ENCODE assay signal across 9 cellular contexts in the genomic region with DNA sequence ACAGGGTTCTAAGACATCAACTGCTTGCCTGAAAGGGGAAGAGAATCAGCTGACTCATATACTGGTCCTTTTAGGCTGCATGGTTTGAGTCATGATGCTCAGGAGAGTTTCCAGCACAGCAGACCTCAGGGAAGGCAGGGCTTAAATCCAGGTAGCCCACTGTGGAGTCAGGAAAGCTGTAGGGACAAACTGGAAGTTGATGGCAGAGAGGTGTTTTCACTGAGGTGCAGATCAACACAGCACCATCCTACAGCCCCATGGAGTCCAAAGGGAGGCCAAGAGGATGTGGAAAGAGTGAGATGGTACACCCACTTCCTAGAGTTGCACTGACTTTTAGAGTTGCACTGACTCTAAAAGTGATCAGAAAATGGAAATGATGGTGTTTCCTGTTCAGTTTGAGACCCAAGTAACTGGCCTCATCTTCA.
DNase-seq lines count a peak whose midpoint lies in the region; ATAC-seq and TF ChIP-seq lines count a peak whose summit lies in the region.
"Had no signal": no experiment of that assay in that cellular context is flagged by ENCODE, and none has a peak within 500 bp of the region (broad histone marks: within the 10 kb centered on the region; RNA-seq: fewer than 3 reads in every experiment).

No MANE protein-coding gene starts in this region.

- no peaks in the 10 kb centered on the region for H3K9me3 ChIP-seq in skeletal muscle satellite cell (replicated peaks; ENCODE audit: low read length)
- H3K9me3 ChIP-seq in thyroid gland, result no peaks in the 10 kb centered on the region
- H3K9me3 ChIP-seq: body of pancreas had no signal

- H3K9me3 Mint-ChIP-seq in activated B cell treated with CpG ODN at 0.5 μM for 24 hours, result no peaks in the 10 kb centered on the region

- H3K27ac Mint-ChIP-seq in activated B cell treated with CpG ODN at 0.5 μM for 24 hours, result peak overlapping the region; percentile 76

- H3K27ac ChIP-seq in thyroid gland, result no peak overlapping the region
- H3K27ac ChIP-seq: body of pancreas had no signal

- H3K4me1 ChIP-seq in skeletal muscle satellite cell (ENCODE audit: control insufficient read depth, insufficient read depth, low read length) (peaks cover 68% of the 10 kb centered on the region), thyroid gland (no peaks in the 10 kb centered on the region)
- H3K4me1 ChIP-seq: body of pancreas had no signal

- TF ChIP-seq CTCF in activated B cell treated with CpG ODN at 0.5 μM for 24 hours (IDR thresholded peaks at IDR 0.05) (no peak), thyroid gland (IDR thresholded peaks at IDR 0.05) (no peak)

- H3K36me3 Mint-ChIP-seq in activated B cell treated with CpG ODN at 0.5 μM for 24 hours (ENCODE audit: low read depth), result no peaks in the 10 kb centered on the region

- H3K27me3 Mint-ChIP-seq in activated B cell treated with CpG ODN at 0.5 μM for 24 hours, result no peaks in the 10 kb centered on the region

- ATAC-seq in GM18519 (IDR thresholded peaks at IDR 0.05; ENCODE audit: low FRiP score, unreplicated experiment) (peak; percentile 61), HG02798 (IDR thresholded peaks at IDR 0.05; ENCODE audit: poor library complexity, unreplicated experiment) (peak; percentile 62), activated B cell treated with CpG ODN at 0.5 μM for 24 hours (ENCODE audit: low read depth) (peak; percentile 85)
- ATAC-seq: body of pancreas had no signal

- POLR2A ChIA-PET in activated B cell treated with CpG ODN at 0.5 μM for 24 hours (lab: Charles Lee), result interaction anchor here (0.6 to 2.0 kb wide), 2 partner anchors 251 to 386 kb away, joined by 3 to 4 read pairs; no protein-coding TSS in a partner anchor

- TF ChIP-seq POLR2A in thyroid gland (IDR thresholded peaks at IDR 0.05), result no peak

- H3K9ac ChIP-seq in skeletal muscle satellite cell (ENCODE audit: low read depth, low read length), result peak overlapping the region; percentile 71

- H3K36me3 ChIP-seq in skeletal muscle satellite cell (ENCODE audit: insufficient read depth, low read length) (no peaks in the 10 kb centered on the region), thyroid gland (no peaks in the 10 kb centered on the region)

- DNase-seq in activated B cell treated with CpG ODN at 0.5 μM for 24 hours (no peak), thyroid gland (no peak), NCI-H2171 treated with DMSO at 0.1 percent for 48 hours (lab: John Stamatoyannopoulos, UW) (no peak), H4 (ENCODE audit: low spot score) (no peak)
- no peak for DNase-seq in activated CD4-positive, CD25-positive, alpha-beta regulatory T cell treated with anti-CD3 and anti-CD28 coated beads, Interleukin-2, amount 50 U/mL, for 72 hours
- DNase-seq: body of pancreas had no signal

- peaks cover 23% of the 10 kb centered on the region for H3K4me1 Mint-ChIP-seq in activated B cell treated with CpG ODN at 0.5 μM for 24 hours

- CTCF ChIA-PET in activated B cell treated with CpG ODN at 0.5 μM for 24 hours (lab: Charles Lee), result no interaction called here

- no peak overlapping the region for H3K4me3 Mint-ChIP-seq in activated B cell treated with CpG ODN at 0.5 μM for 24 hours

- H3K27me3 ChIP-seq in skeletal muscle satellite cell (ENCODE audit: control insufficient read depth, insufficient read depth, low read length) (no peaks in the 10 kb centered on the region), thyroid gland (no peaks in the 10 kb centered on the region)
- H3K27me3 ChIP-seq: body of pancreas had no signal

- intact Hi-C loops in activated B cell treated with CpG ODN at 0.5 μM for 24 hours (cut with micrococcal nuclease), result no loop called here
- intact Hi-C loops in thyroid gland (cut with DNase I), result no loop called here

- no peak overlapping the region for H3K4me3 ChIP-seq in skeletal muscle satellite cell (ENCODE audit: low read length)
- no peak overlapping the region for H3K4me3 ChIP-seq in thyroid gland (replicated peaks in 1 of 3)
- H3K4me3 ChIP-seq: body of pancreas had no signal

- no peak overlapping the region for H3K4me2 ChIP-seq in skeletal muscle satellite cell (ENCODE audit: low read length)
